Comparison of ENCODE assay signal across 10 cellular contexts in genomic region chrX:136781180-136781797, GRCh38. TPM values are rescaled to one million over a fixed set of nuclear protein-coding genes. Genes with fewer than 3 reads are reported as not detected.
DNase-seq lines count a peak whose midpoint lies in the region; ATAC-seq and TF ChIP-seq lines count a peak whose summit lies in the region.
"Had no signal": no experiment of that assay in that cellular context is flagged by ENCODE, and none has a peak within 500 bp of the region (broad histone marks: within the 10 kb centered on the region; RNA-seq: fewer than 3 reads in every experiment).

No MANE protein-coding gene starts in this region.

- H3K9me3 Mint-ChIP-seq in WTC11, result no peaks in the 10 kb centered on the region

- peak overlapping the region; percentile 72 for H3K4me2 ChIP-seq in DND-41 (ENCODE audit: insufficient read depth, low read length)
- H3K4me2 ChIP-seq in MM.1S (ENCODE audit: low read depth, low read length), result peak overlapping the region; percentile 75; the same call in 1 of the 2 replicates

- H3K27ac ChIP-seq in DND-41 (ENCODE audit: low read length) (peak overlapping the region; percentile 85), MM.1S (ENCODE audit: low read length) (no peak overlapping the region), prostate gland (no peak overlapping the region)

- H3K27me3 ChIP-seq in DND-41 (ENCODE audit: insufficient read depth, low read length, poor library complexity) (no peaks in the 10 kb centered on the region), MM.1S (replicated peaks; ENCODE audit: insufficient read depth, low read length) (no peaks in the 10 kb centered on the region), prostate gland (replicated peaks; ENCODE audit: insufficient read depth) (no peaks in the 10 kb centered on the region)

- H3F3A ChIP-seq in MM.1S (ENCODE audit: insufficient read depth, low read length), result no peaks in the 10 kb centered on the region

- no peaks in the 10 kb centered on the region for H3K9me2 ChIP-seq in MM.1S (replicated peaks; ENCODE audit: insufficient read depth, low read length)

- peaks cover 7% of the 10 kb centered on the region for H3K4me1 Mint-ChIP-seq in WTC11

- H4K20me1 ChIP-seq in DND-41 (ENCODE audit: insufficient read depth, low read length), result no peaks in the 10 kb centered on the region
- no peaks in the 10 kb centered on the region for H4K20me1 ChIP-seq in MM.1S (ENCODE audit: insufficient read depth, low read length)

- H3K4me3 ChIP-seq in DND-41 (ENCODE audit: low read depth in 1 of 2, low read length in 2 of 2), result peak overlapping the region; percentile 41 to 56; a peak in 3 of 4 replicates
- peak overlapping the region; percentile 64 for H3K4me3 ChIP-seq in MM.1S (ENCODE audit: low read length)
- H3K4me3 ChIP-seq in choroid plexus epithelial cell (ENCODE audit: low read depth, low read length), result no peak overlapping the region
- H3K4me3 ChIP-seq in prostate gland, result no peak overlapping the region

- TF ChIP-seq CTCF in DND-41 (IDR thresholded peaks at IDR 0.05; ENCODE audit: borderline replicate concordance, extremely low read depth, low read length, poor library complexity, severe bottlenecking), result no peak
- no peak for TF ChIP-seq CTCF in MM.1S (IDR thresholded peaks at IDR 0.05; ENCODE audit: low read length)
- TF ChIP-seq CTCF in choroid plexus epithelial cell (conservative IDR thresholded peaks at IDR 0.05; ENCODE audit: low read depth, low read length), result no peak
- no peak for TF ChIP-seq CTCF in prostate gland (IDR thresholded peaks at IDR 0.05)
- no peak for TF ChIP-seq CTCF in GM20000 (IDR thresholded peaks at IDR 0.05; ENCODE audit: extremely low read depth, missing control alignments)
- no peak for TF ChIP-seq CTCF in WTC11 (IDR thresholded peaks at IDR 0.05)

- CTCF ChIA-PET in WTC11 (lab: Charles Lee), result no interaction called here

- H3K9ac ChIP-seq in DND-41 (ENCODE audit: low read depth, low read length) (peak overlapping the region; percentile 68), MM.1S (ENCODE audit: low read length) (no peak overlapping the region)

- no peak overlapping the region for H3K27ac Mint-ChIP-seq in WTC11

- H3K36me3 ChIP-seq in DND-41 (ENCODE audit: insufficient read depth, low read length), result 0 out of 2 replicates have a peak, but pooled peaks cover 7% of the 10 kb centered on the region
- no peaks in the 10 kb centered on the region for H3K36me3 ChIP-seq in MM.1S (replicated peaks; ENCODE audit: insufficient read depth, low read length)
- H3K36me3 ChIP-seq in prostate gland, result no peaks in the 10 kb centered on the region
- H3K36me3 ChIP-seq: pancreas had no signal

- peak; percentile 33 for DNase-seq in DND-41
- no peak for DNase-seq in MM.1S
- peak; percentile 20 for DNase-seq in choroid plexus epithelial cell (ENCODE audit: low read depth)
- peak; percentile 4 for DNase-seq in prostate gland (ENCODE audit: low spot score)
- no peak for DNase-seq in GM20000 (ENCODE audit: low spot score)
- no peak for DNase-seq in WTC11 (ENCODE audit: low spot score)
- DNase-seq: NCI-H345, pancreas had no signal

- WGBS in prostate gland, result 3% methylated on average over 9 of the region's 9 CpGs

- no peaks in the 10 kb centered on the region for H3K36me3 Mint-ChIP-seq in WTC11

- H2AFZ ChIP-seq in DND-41 (ENCODE audit: low read depth, low read length), result peak overlapping the region; percentile 72
- peak overlapping the region; percentile 42; the same call in 1 of the 2 replicates for H2AFZ ChIP-seq in MM.1S (ENCODE audit: low read length)

- H3K4me3 Mint-ChIP-seq in WTC11, result no peak overlapping the region

- H3K9me3 ChIP-seq in DND-41 (ENCODE audit: insufficient read depth, low read length, severe bottlenecking) (no peaks in the 10 kb centered on the region), MM.1S (replicated peaks; ENCODE audit: insufficient read depth, low read length) (no peaks in the 10 kb centered on the region), prostate gland (no peaks in the 10 kb centered on the region)
- H3K9me3 ChIP-seq: pancreas had no signal

- H3K4me1 ChIP-seq in DND-41 (ENCODE audit: insufficient read depth, low read length) (peaks cover 65% of the 10 kb centered on the region), MM.1S (ENCODE audit: low read length) (0 out of 2 replicates have a peak, but pooled peaks cover 6% of the 10 kb centered on the region), prostate gland (replicated peaks) (no peaks in the 10 kb centered on the region)
- H3K4me1 ChIP-seq: pancreas had no signal

- no peaks in the 10 kb centered on the region for H3K27me3 Mint-ChIP-seq in WTC11 (ENCODE audit: low read depth)

- POLR2A ChIA-PET in WTC11 (lab: Charles Lee), result no interaction called here

- ATAC-seq in DND-41 (ENCODE audit: insufficient read depth, low read depth) (peak; percentile 54), GM21619 (IDR thresholded peaks at IDR 0.05; ENCODE audit: unreplicated experiment) (no peak), WTC11 (no peak), GM18858 (IDR thresholded peaks at IDR 0.05; ENCODE audit: unreplicated experiment) (no peak)

- H3K79me2 ChIP-seq in DND-41 (ENCODE audit: insufficient read depth, low read length) (peaks cover 44% of the 10 kb centered on the region), MM.1S (ENCODE audit: low read length) (no peaks in the 10 kb centered on the region)

- TF ChIP-seq POLR2A in prostate gland (IDR thresholded peaks at IDR 0.05), result no peak

- intact Hi-C loops in prostate gland (cut with DNase I), result no loop called here

TF ChIP-seq in WTC11, 78 proteins besides CTCF, POLR2A, EP300 and RAD21 (continues in another document):
- TF ChIP-seq NR3C1 (CRISPR knock-in tag; conservative IDR thresholded peaks at IDR 0.05; ENCODE audit: low read depth) (no peak), ATF3 (CRISPR knock-in tag; conservative IDR thresholded peaks at IDR 0.05) (no peak), ZSCAN18 (CRISPR knock-in tag; IDR thresholded peaks at IDR 0.05) (no peak), ZNF138 (CRISPR knock-in tag; conservative IDR thresholded peaks at IDR 0.05) (no peak), ETV6 (CRISPR knock-in tag; IDR thresholded peaks at IDR 0.05) (no peak), CBFB (CRISPR knock-in tag; IDR thresholded peaks at IDR 0.05; ENCODE audit: low read depth) (no peak), STAT6 (CRISPR knock-in tag; conservative IDR thresholded peaks at IDR 0.05; ENCODE audit: low read depth) (no peak), CREM (CRISPR knock-in tag; IDR thresholded peaks at IDR 0.05) (no peak), SP1 (CRISPR knock-in tag; conservative IDR thresholded peaks at IDR 0.05) (no peak), HMGA2 (CRISPR knock-in tag; IDR thresholded peaks at IDR 0.05) (no peak), ZNF396 (CRISPR knock-in tag; IDR thresholded peaks at IDR 0.05; ENCODE audit: borderline replicate concordance) (no peak), NR1H2 (CRISPR knock-in tag; IDR thresholded peaks at IDR 0.05) (no peak), USF1 (CRISPR knock-in tag; IDR thresholded peaks at IDR 0.05) (no peak), IRF1 (CRISPR knock-in tag; IDR thresholded peaks at IDR 0.05) (no peak), NFATC4 (CRISPR knock-in tag; IDR thresholded peaks at IDR 0.05) (no peak)

RNA-seq across cellular contexts. Expression of gene ARHGEF6, which starts 0.6 kb away (rescaled TPM):
- total RNA-seq in prostate gland (10 to 100 TPM in 1 of 2 donors, 1 to 10 TPM in 1; 4.1 to 12.7 TPM), WTC11 (2021) (5.1 to 5.6 TPM (median 5.2 TPM) in 3 replicates)

Comparison
In these comparisons a context has a peak if more than half of its experiments do, and no peak if none do; other contexts are left out.
1. DNase-seq: peak in DND-41 (single experiment), choroid plexus epithelial cell (single experiment) and prostate gland (single experiment); none in MM.1S (single experiment), GM20000 (single experiment) and WTC11 (single experiment).
2. H3K4me3 ChIP-seq: peak in DND-41 (2 of 2) and MM.1S (single experiment); none in choroid plexus epithelial cell (single experiment) and prostate gland (0 of 2).